Comparison of ENCODE assay signal across 11 cellular contexts in the genomic region with DNA sequence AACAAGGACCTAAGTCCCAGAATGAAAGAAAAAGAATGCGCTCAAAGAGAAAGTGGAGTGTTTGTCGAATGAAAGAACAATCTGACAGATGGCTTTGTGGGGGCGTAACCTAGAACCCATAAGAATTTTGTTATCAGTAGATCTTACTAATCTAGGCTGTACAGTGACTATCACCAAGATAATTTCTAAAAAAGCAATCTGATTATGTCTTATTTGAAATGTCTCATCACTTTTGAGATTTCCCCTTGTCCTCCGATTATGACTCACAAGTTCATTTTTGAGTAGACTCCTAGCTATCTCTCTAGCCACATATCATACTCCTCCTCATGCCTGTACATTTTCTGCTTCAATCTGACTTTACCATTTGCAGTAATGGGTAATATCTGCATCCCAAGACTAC.
A peak's percentile ranks its signal among the peaks of the same experiment; 100 is the strongest.
DNase-seq lines count a peak whose midpoint lies in the region; ATAC-seq and TF ChIP-seq lines count a peak whose summit lies in the region.
"Had no signal": no experiment of that assay in that cellular context is flagged by ENCODE, and none has a peak within 500 bp of the region (broad histone marks: within the 10 kb centered on the region; RNA-seq: fewer than 3 reads in every experiment).

No MANE protein-coding gene starts in this region.

- no peak for TF ChIP-seq CTCF in GM12865 (IDR thresholded peaks at IDR 0.05; ENCODE audit: insufficient read depth, low read depth, low read length, missing control alignments)

- peak overlapping the region; percentile 50 for H3K4me3 ChIP-seq in GM12865 (ENCODE audit: low read depth, low read length)
- H3K4me3 ChIP-seq: sigmoid colon had no signal

- peak; percentile 38 for ATAC-seq in GM18868 (IDR thresholded peaks at IDR 0.05; ENCODE audit: unreplicated experiment)
- peak; percentile 28 for ATAC-seq in GM21786 (IDR thresholded peaks at IDR 0.05; ENCODE audit: unreplicated experiment)
- peak; percentile 63 for ATAC-seq in HG03378 (IDR thresholded peaks at IDR 0.05; ENCODE audit: unreplicated experiment)
- ATAC-seq: CD8-positive, alpha-beta T cell had no signal

- DNase-seq in GM12865 (ENCODE audit: low read depth) (peak; percentile 89), ureter (ENCODE audit: low spot score) (no peak), ACHN (no peak), NCI-H2171 treated with DMSO at 0.1 percent for 48 hours (lab: John Stamatoyannopoulos, UW) (no peak), NCI-H748 (lab: John Stamatoyannopoulos, UW; ENCODE audit: unreplicated experiment) (no peak)
- DNase-seq: activated CD4-positive, alpha-beta T cell treated with anti-CD3 and anti-CD28 coated beads, Interleukin-2, amount 50 U/mL, for 1 hour; CD8-positive, alpha-beta T cell; sigmoid colon had no signal

- in situ Hi-C loops in ACHN (cut with HindIII; ENCODE audit: low pct_ligation_motif_present, low pct_unique_long_range_greater_than_20kb, low sequenced_read_pairs): no loop called here
